In the genomic region with DNA sequence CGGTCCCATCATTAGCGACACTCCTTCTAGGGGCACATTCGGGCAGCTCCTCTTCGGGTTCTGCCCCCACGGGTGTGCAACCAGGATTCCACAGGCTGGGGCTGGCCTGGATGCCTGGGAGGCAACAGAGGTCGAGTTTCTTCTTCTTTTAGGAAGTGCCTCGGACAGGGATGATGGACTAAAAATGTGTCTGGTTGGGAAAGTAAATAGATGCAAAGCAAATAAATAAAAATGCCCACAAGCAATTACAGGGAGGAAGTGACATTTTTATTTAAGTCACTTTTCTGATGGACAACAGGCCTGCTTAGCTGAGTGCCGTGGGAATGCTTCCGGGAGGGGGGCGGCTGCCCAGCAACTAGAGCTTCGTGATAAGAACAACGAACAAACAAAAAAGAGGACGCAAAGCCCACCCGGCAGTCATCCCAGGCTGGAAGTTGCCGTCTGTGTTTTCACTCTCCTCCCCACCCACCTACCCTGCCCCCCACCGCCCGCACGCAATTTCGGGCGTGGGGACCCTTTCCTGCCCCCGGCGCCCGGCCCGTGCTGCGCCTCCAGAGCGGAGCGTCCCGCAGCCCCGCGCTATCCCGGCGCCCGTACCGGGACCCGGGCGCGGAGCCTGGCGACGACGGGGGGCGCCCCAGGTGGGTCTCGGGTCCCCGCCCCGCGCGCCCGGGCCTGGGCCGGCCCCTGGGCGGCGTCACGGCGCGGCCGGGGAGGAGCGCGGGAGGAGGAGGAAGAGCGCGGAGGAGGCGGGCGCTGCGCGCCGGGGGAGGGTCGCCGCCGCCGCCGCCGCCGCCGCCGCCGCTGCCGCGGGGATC, we compare ENCODE assay signal across 8 cellular contexts. TPM values are rescaled to one million over a fixed set of nuclear protein-coding genes. Genes with fewer than 3 reads are reported as not detected.
DNase-seq lines count a peak whose midpoint lies in the region; ATAC-seq, FAIRE-seq and TF ChIP-seq lines count a peak whose summit lies in the region.

No MANE protein-coding gene starts in this region.

- no peak for FAIRE-seq in small intestine (lab: Jason Lieb, UNC)

- H3K36me3 Mint-ChIP-seq in T-helper 1 cell treated with Interleukin-12 subunit alpha and Interleukin-12 subunit beta and Interleukin-4 antibody, amounts not matched to agents 30 μg/mL and 1 μg/mL, for 36 hours (ENCODE audit: low read depth): peaks cover 38% of the 10 kb centered on the region

- in situ Hi-C loops in brain microvascular endothelial cell (cut with HindIII; ENCODE audit: low pct_ligation_motif_present, low sequenced_read_pairs): no loop called here

- no peak for DNase-seq in Jurkat, Clone E6-1 (ENCODE audit: low read depth, low spot score)
- DNase-seq in brain microvascular endothelial cell (no peak), small intestine (peak; percentile 62), cerebellar nuclear complex (lab: John Stamatoyannopoulos, UW) (no peak)

- peak overlapping the region; percentile 86 for H3K27ac Mint-ChIP-seq in T-helper 1 cell treated with Interleukin-12 subunit alpha and Interleukin-12 subunit beta and Interleukin-4 antibody, amounts not matched to agents 30 μg/mL and 1 μg/mL, for 36 hours

- H3K9me3 Mint-ChIP-seq in T-helper 1 cell treated with Interleukin-12 subunit alpha and Interleukin-12 subunit beta and Interleukin-4 antibody, amounts not matched to agents 30 μg/mL and 1 μg/mL, for 36 hours: peaks cover 8% of the 10 kb centered on the region

- H3K27ac ChIP-seq in brain microvascular endothelial cell (peak overlapping the region; percentile 37), small intestine (ENCODE audit: low read depth in 1 of 2, low read length in 1 of 2) (peak overlapping the region; percentile 82 to 84)

- H3K4me3 Mint-ChIP-seq in T-helper 1 cell treated with Interleukin-12 subunit alpha and Interleukin-12 subunit beta and Interleukin-4 antibody, amounts not matched to agents 30 μg/mL and 1 μg/mL, for 36 hours: peak overlapping the region; percentile 81

- H3K4me3 ChIP-seq in GM08714 (ENCODE audit: low read length): peak overlapping the region; percentile 72
- H3K4me3 ChIP-seq in Jurkat, Clone E6-1 (ENCODE audit: low read length): peak overlapping the region; percentile 53
- H3K4me3 ChIP-seq in brain microvascular endothelial cell (ENCODE audit: low read depth, low read length): peak overlapping the region; percentile 72
- peak overlapping the region; percentile 45; the same call in 1 of the 2 replicates for H3K4me3 ChIP-seq in iPS-18c (ENCODE audit: insufficient read depth, low read depth, low read length)
- peak overlapping the region; percentile 96 to 98 for H3K4me3 ChIP-seq in small intestine (ENCODE audit: low read depth in 1 of 2, low read length in 2 of 2)

- H3K4me1 ChIP-seq in small intestine (ENCODE audit: control insufficient read depth in 2 of 2, insufficient read depth in 1 of 2, low read depth in 1 of 2, low read length in 1 of 2): peaks cover 7 to 11% of the 10 kb centered on the region in 2 donors

- H3K36me3 ChIP-seq in brain microvascular endothelial cell (replicated peaks): no peaks in the 10 kb centered on the region
- H3K36me3 ChIP-seq in small intestine (ENCODE audit: control insufficient read depth in 2 of 2, insufficient read depth in 2 of 2, low read length in 2 of 2): no peaks in the 10 kb centered on the region

- peak; percentile 60 for ATAC-seq in GM21717 (IDR thresholded peaks at IDR 0.05; ENCODE audit: unreplicated experiment)

- H3K27me3 Mint-ChIP-seq in T-helper 1 cell treated with Interleukin-12 subunit alpha and Interleukin-12 subunit beta and Interleukin-4 antibody, amounts not matched to agents 30 μg/mL and 1 μg/mL, for 36 hours (ENCODE audit: low read depth): no peaks in the 10 kb centered on the region

- no peaks in the 10 kb centered on the region for H3K27me3 ChIP-seq in brain microvascular endothelial cell (replicated peaks)
- H3K27me3 ChIP-seq in small intestine (ENCODE audit: control insufficient read depth in 2 of 2, insufficient read depth in 2 of 2, low read length in 2 of 2): no peaks in the 10 kb centered on the region

- no peak for TF ChIP-seq CTCF in brain microvascular endothelial cell (IDR thresholded peaks at IDR 0.05; ENCODE audit: low read depth, low read length, missing control alignments)

- peaks cover 75% of the 10 kb centered on the region for H3K4me1 Mint-ChIP-seq in T-helper 1 cell treated with Interleukin-12 subunit alpha and Interleukin-12 subunit beta and Interleukin-4 antibody, amounts not matched to agents 30 μg/mL and 1 μg/mL, for 36 hours (ENCODE audit: low read depth)

- H3K9me3 ChIP-seq in iPS-18c (ENCODE audit: control insufficient read depth, insufficient read depth, low read length): no peaks in the 10 kb centered on the region
- H3K9me3 ChIP-seq in small intestine (ENCODE audit: control insufficient read depth, low read depth): no peaks in the 10 kb centered on the region

- WGBS in small intestine, 3 donors: 2 to 5% (median 3%) methylated on average over 35 to 75 of the region's 75 CpGs

RNA-seq across cellular contexts. Expression of a gene that starts 0.4 kb away (rescaled TPM):
- 30.4 TPM for polyA plus RNA-seq in Jurkat, Clone E6-1 (2012; ENCODE audit: insufficient read depth, insufficient read length)
- polyA plus RNA-seq in small intestine: 100 to 1,000 TPM in 2 of 3 donors, 10 to 100 TPM in 1; 59.6 to 124 (median 103) TPM

Comparison
In these comparisons a context has a peak if more than half of its experiments do, and no peak if none do; other contexts are left out.
1. H3K4me3 ChIP-seq: peak in every context shown above with its lines; median percentile 97 in small intestine; 72 in GM08714; 72 in brain microvascular endothelial cell; 53 in Jurkat, Clone E6-1; 45 in iPS-18c.